ENCODE assay signal across 17 cellular contexts in the genomic region with DNA sequence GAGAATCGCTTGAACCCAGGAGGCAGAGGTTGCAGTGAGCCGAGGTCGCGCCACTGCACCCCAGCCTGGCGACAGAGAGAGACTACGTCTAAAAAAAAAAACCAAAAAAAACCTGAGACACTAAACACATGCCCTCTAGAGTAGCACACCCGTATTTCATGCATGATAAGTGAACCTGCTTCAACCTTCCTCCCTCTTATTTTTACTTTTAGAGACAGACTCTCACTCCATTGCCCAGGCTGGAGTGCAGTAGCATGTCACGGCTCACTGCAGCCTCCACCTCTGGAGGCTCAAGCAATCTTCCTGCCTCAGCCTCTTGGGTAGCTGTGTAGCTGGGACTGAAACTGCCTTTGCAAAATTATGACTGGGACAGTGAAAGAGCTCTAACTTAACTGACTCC. TPM values are rescaled to one million over a fixed set of nuclear protein-coding genes. Genes with fewer than 3 reads are reported as not detected.
DNase-seq lines count a peak whose midpoint lies in the region; ATAC-seq and TF ChIP-seq lines count a peak whose summit lies in the region.
"Had no signal": no experiment of that assay in that cellular context is flagged by ENCODE, and none has a peak within 500 bp of the region (broad histone marks: within the 10 kb centered on the region; RNA-seq: fewer than 3 reads in every experiment).

No MANE protein-coding gene starts in this region.

- H4K20me1 ChIP-seq in SK-N-SH (ENCODE audit: insufficient read depth): no peaks in the 10 kb centered on the region

- H3K9me2 ChIP-seq in SK-N-SH: no peaks in the 10 kb centered on the region

- WGBS in SK-N-SH (ENCODE audit: low lambda C conversion rate): 74% methylated on average over 8 of the region's 8 CpGs
- no CpG with 5 or more reads among the region's 8 CpGs for WGBS in trophoblast cell (ENCODE audit: extremely low coverage, insufficient coverage, insufficient read length)

- H3K4me3 ChIP-seq in SK-N-SH (ENCODE audit: low read depth in 2 of 2, low read length in 1 of 2): no peak overlapping the region
- H3K4me3 ChIP-seq in trophoblast cell (ENCODE audit: low read depth, low read length): no peak overlapping the region
- H3K4me3 ChIP-seq: heart left ventricle had no signal

- no peak for DNase-seq in SK-N-SH
- no peak for DNase-seq in trophoblast cell
- DNase-seq in omental fat pad (ENCODE audit: low spot score): no peak
- DNase-seq: amniotic stem cell; heart left ventricle; naive B cell; NCI-H2081; NCI-H82; Right ventricle myocardium superior; stimulated activated CD4-positive, alpha-beta T cell treated with anti-CD3 and anti-CD28 coated beads, Interleukin-1b, Interleukin-23, amount 100 ng/mL, for 48 hours; T1000 had no signal

- no peak for TF ChIP-seq RAD21 in SK-N-SH (IDR thresholded peaks at IDR 0.05; ENCODE audit: low read length)

- no peak overlapping the region for H3K14ac ChIP-seq in trophoblast cell (ENCODE audit: low read length)

- no peak for TF ChIP-seq EP300 in SK-N-SH (IDR thresholded peaks at IDR 0.05; ENCODE audit: borderline replicate concordance in 1 of 2, low read depth in 1 of 2, low read length in 1 of 2)

- H3K4me2 ChIP-seq in SK-N-SH (no peak overlapping the region), trophoblast cell (ENCODE audit: low read length) (no peak overlapping the region)

- H2AFZ ChIP-seq in SK-N-SH (ENCODE audit: low read depth) (no peak overlapping the region), trophoblast cell (ENCODE audit: insufficient read depth, low read length, poor library complexity) (no peak overlapping the region)

- no peak overlapping the region for H2AK5ac ChIP-seq in trophoblast cell (ENCODE audit: low read length)

- H3F3A ChIP-seq in SK-N-SH (replicated peaks; ENCODE audit: insufficient read depth): no peaks in the 10 kb centered on the region

- no peak overlapping the region for H3K18ac ChIP-seq in trophoblast cell (ENCODE audit: low read length)

- peak; percentile 42; the same call in 1 of the 2 replicates for TF ChIP-seq POLR2A in Raji (IDR thresholded peaks at IDR 0.05; ENCODE audit: insufficient read depth, low read depth, low read length)

- H3K23ac ChIP-seq in trophoblast cell (ENCODE audit: low read length): no peak overlapping the region

- ATAC-seq in GM19455 (IDR thresholded peaks at IDR 0.05; ENCODE audit: unreplicated experiment) (peak; percentile 29), HG03064 (IDR thresholded peaks at IDR 0.05; ENCODE audit: low read depth, unreplicated experiment) (peak; percentile 47), HG03457 (IDR thresholded peaks at IDR 0.05; ENCODE audit: unreplicated experiment) (no peak), omental fat pad (ENCODE audit: low FRiP score) (no peak)
- ATAC-seq: heart left ventricle, left lobe of liver had no signal

- H3K4me1 ChIP-seq in SK-N-SH (ENCODE audit: control insufficient read depth in 1 of 2, insufficient read depth in 2 of 2, low read depth in 1 of 2, low read length in 1 of 2) (peaks cover 0 to 3% of the 10 kb centered on the region in 2 experiments; a peak in 1 of 4 replicates), trophoblast cell (ENCODE audit: control insufficient read depth in 1 of 2, insufficient read depth in 2 of 2, low read length in 2 of 2) (peaks cover 0 to 1% of the 10 kb centered on the region in 2 experiments)

- H3K9me3 ChIP-seq in SK-N-SH (no peaks in the 10 kb centered on the region), trophoblast cell (ENCODE audit: insufficient read depth, low read depth, low read length) (peaks cover 2% of the 10 kb centered on the region)
- H3K9me3 ChIP-seq: heart left ventricle had no signal

- TF ChIP-seq CTCF in GM12872 (IDR thresholded peaks at IDR 0.05; ENCODE audit: insufficient read depth, low read depth, low read length): peak; percentile 44; the same call in 2 of the 3 replicates
- no peak for TF ChIP-seq CTCF in SK-N-SH (IDR thresholded peaks at IDR 0.05)
- TF ChIP-seq CTCF in omental fat pad (IDR thresholded peaks at IDR 0.05): no peak

- no peak overlapping the region for H4K12ac ChIP-seq in trophoblast cell (ENCODE audit: low read depth, low read length)

- H3K27ac ChIP-seq in SK-N-SH (ENCODE audit: low read depth in 2 of 2, low read length in 1 of 2) (no peak overlapping the region), trophoblast cell (ENCODE audit: low read depth, low read length) (no peak overlapping the region)
- H3K27ac ChIP-seq: heart left ventricle had no signal

- H3K79me2 ChIP-seq in SK-N-SH (ENCODE audit: insufficient read depth): no peaks in the 10 kb centered on the region
- no peaks in the 10 kb centered on the region for H3K79me2 ChIP-seq in trophoblast cell (ENCODE audit: control insufficient read depth, insufficient read depth, low read length, poor library complexity)

- H2BK120ac ChIP-seq in trophoblast cell (ENCODE audit: insufficient read depth, low read length, poor library complexity): no peak overlapping the region

- no peak overlapping the region for H4K91ac ChIP-seq in trophoblast cell (ENCODE audit: low read depth, low read length)

- no peak overlapping the region for H2BK5ac ChIP-seq in trophoblast cell (ENCODE audit: low read depth, low read length, poor library complexity)

- H3K9ac ChIP-seq in SK-N-SH (no peak overlapping the region), trophoblast cell (ENCODE audit: low read length) (no peak overlapping the region)

- H3K79me1 ChIP-seq in trophoblast cell (ENCODE audit: low read length): no peaks in the 10 kb centered on the region

- CTCF ChIA-PET in SK-N-SH (lab: Yijun Ruan, JAX): interaction anchor here (1.1 to 9.5 kb wide), 2 partner anchors 9 to 116 kb away, joined by 3 to 96 read pairs; a partner anchor contains a TSS

- no peak overlapping the region for H3K4ac ChIP-seq in trophoblast cell (ENCODE audit: low read depth, low read length)

- no peak overlapping the region for H2BK12ac ChIP-seq in trophoblast cell (ENCODE audit: low read length)

- POLR2A ChIA-PET in SK-N-SH (lab: Yijun Ruan, JAX): interaction anchor here (0.6 kb wide), 1 partner anchor 116 kb away, joined by 4 read pairs; a partner anchor contains a TSS

- H4K8ac ChIP-seq in trophoblast cell (ENCODE audit: low read depth, low read length): no peak overlapping the region

- H3K27me3 ChIP-seq in SK-N-SH (ENCODE audit: insufficient read depth) (no peaks in the 10 kb centered on the region), trophoblast cell (ENCODE audit: insufficient read depth, low read length) (no peaks in the 10 kb centered on the region)
- H3K27me3 ChIP-seq: heart left ventricle had no signal

- H3K36me3 ChIP-seq in SK-N-SH (replicated peaks in 1 of 2; ENCODE audit: control insufficient read depth in 1 of 2, insufficient read depth in 2 of 2, low read length in 1 of 2): no peaks in the 10 kb centered on the region
- H3K36me3 ChIP-seq in trophoblast cell (ENCODE audit: control insufficient read depth in 1 of 2, insufficient read depth in 2 of 2, low read length in 2 of 2): peaks cover 0 to under 1% of the 10 kb centered on the region in 2 experiments
- H3K36me3 ChIP-seq: heart left ventricle had no signal

TF ChIP-seq in SK-N-SH, 30 proteins besides CTCF, POLR2A, EP300 and RAD21:
- TF ChIP-seq ELF1 (IDR thresholded peaks at IDR 0.05) (no peak), NRF1 (IDR thresholded peaks at IDR 0.05; ENCODE audit: low read depth, low read length) (no peak), RXRA (IDR thresholded peaks at IDR 0.05; ENCODE audit: borderline replicate concordance, low read depth) (no peak), SMC3 (IDR thresholded peaks at IDR 0.05; ENCODE audit: low read depth, low read length) (no peak), POLR2AphosphoS5 (IDR thresholded peaks at IDR 0.05; ENCODE audit: low read depth, low read length) (no peak)
- TF ChIP-seq, protein P1, sequence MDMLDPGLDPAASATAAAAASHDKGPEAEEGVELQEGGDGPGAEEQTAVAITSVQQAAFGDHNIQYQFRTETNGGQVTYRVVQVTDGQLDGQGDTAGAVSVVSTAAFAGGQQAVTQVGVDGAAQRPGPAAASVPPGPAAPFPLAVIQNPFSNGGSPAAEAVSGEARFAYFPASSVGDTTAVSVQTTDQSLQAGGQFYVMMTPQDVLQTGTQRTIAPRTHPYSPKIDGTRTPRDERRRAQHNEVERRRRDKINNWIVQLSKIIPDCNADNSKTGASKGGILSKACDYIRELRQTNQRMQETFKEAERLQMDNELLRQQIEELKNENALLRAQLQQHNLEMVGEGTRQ (IDR thresholded peaks at IDR 0.05; ENCODE audit: borderline replicate concordance, low read depth, low read length): no peak

RNA-seq across cellular contexts. Expression of a gene that starts 17.6 kb away (rescaled TPM):
- 53.5 and 61.3 TPM in 2 replicates for polyA plus RNA-seq in SK-N-SH (2012; rRNA removed)
- polyA plus RNA-seq in SK-N-SH (2012; cell fraction: cytosol; rRNA removed): 48.8 and 53.9 TPM in 2 replicates
- polyA plus RNA-seq in SK-N-SH (2012; cell fraction: nucleus; rRNA removed): 37.0 and 46.0 TPM in 2 replicates
- polyA plus RNA-seq in trophoblast cell (2013): 79.6 and 80.2 TPM in 2 replicates
- 100 to 1,000 TPM in 1 of 4 donors, 10 to 100 TPM in 3; 57.1 to 104 (median 60.4) TPM for total RNA-seq in omental fat pad

RNA-seq across cellular contexts. Expression of a gene that starts 55.8 kb away (rescaled TPM):
- polyA plus RNA-seq in SK-N-SH (2012; rRNA removed): 21.6 and 28.4 TPM in 2 replicates
- 42.1 and 66.2 TPM in 2 replicates for polyA plus RNA-seq in SK-N-SH (2012; cell fraction: cytosol; rRNA removed)
- 11.4 and 12.7 TPM in 2 replicates for polyA plus RNA-seq in SK-N-SH (2012; cell fraction: nucleus; rRNA removed)
- 178 and 179 TPM in 2 replicates for polyA plus RNA-seq in trophoblast cell (2013)
- 10 to 100 TPM; 28.5 to 49.0 (median 48.5) TPM for total RNA-seq in omental fat pad

Comparison
In these comparisons a context has a peak if more than half of its experiments do, and no peak if none do; other contexts are left out.
1. ATAC-seq: peak in GM19455 (single experiment) and HG03064 (single experiment); none in HG03457 (single experiment) and omental fat pad (single experiment).